17 cellular contexts compared by ENCODE assay signal in the genomic region with DNA sequence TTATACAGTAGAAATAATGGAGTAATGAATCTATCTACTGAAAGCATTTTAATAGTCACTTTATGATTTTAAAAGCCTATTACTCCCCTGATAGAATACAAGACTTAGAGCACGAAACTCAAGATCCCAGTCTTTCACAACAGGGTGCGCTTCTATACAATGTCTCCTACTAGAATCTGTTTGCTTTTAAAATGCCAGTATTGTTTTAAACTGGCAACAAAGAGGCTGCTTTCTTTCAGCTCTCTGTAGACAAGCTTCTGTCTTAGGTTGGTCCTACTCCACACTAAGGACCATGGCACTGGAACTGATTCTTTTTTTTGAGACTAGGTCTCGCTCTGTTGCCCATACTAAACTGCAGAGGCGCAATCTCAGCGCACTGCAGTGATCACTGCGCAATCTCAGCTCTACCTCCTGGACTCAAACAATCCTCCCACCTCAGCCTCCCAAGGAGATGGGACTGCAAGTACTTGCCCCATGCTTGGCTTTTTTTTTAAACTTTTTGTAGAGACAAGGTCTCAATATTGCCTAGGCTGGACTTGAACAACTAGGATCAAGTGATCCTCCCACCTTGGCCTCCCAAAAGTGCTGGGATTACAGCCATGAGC. TPM values are rescaled to one million over a fixed set of nuclear protein-coding genes. Genes with fewer than 3 reads are reported as not detected.
DNase-seq lines count a peak whose midpoint lies in the region; ATAC-seq, FAIRE-seq and TF ChIP-seq lines count a peak whose summit lies in the region.
"Had no signal": no experiment of that assay in that cellular context is flagged by ENCODE, and none has a peak within 500 bp of the region (broad histone marks: within the 10 kb centered on the region; RNA-seq: fewer than 3 reads in every experiment).

No MANE protein-coding gene starts in this region.

- BruUV-seq in HCT116 (replicated peaks; lab: Mats Ljungman, UMichigan) (no TSS peak), PC-3 (replicated peaks; lab: Mats Ljungman, UMichigan) (no TSS peak)

- H3K4me3 Mint-ChIP-seq in activated CD8-positive, alpha-beta memory T cell treated with anti-CD3 and anti-CD28 coated beads, Interleukin-2, amount 10 ng/mL, durations not matched to agents 7 days and 5 days, result no peak overlapping the region
- H3K4me3 Mint-ChIP-seq: activated CD4-positive, alpha-beta T cell treated with anti-CD3 and anti-CD28 coated beads, Interleukin-2, amount 10 ng/mL, durations not matched to agents 24 days and 14 days; stimulated activated memory B cell treated with anti-CD40 and anti-IgM and Interleukin-4, amounts not matched to agents 10 μg/mL and 1 μg/mL and 100 μg/mL, for 72 hours had no signal

- no peaks in the 10 kb centered on the region for H3K27me3 ChIP-seq in HCT116 (ENCODE audit: insufficient read depth, low read length)
- no peaks in the 10 kb centered on the region for H3K27me3 ChIP-seq in PC-3 (ENCODE audit: low read length)
- no peaks in the 10 kb centered on the region for H3K27me3 ChIP-seq in skeletal muscle tissue (ENCODE audit: control insufficient read depth in 3 of 3, insufficient read depth in 3 of 3, low read length in 3 of 3)
- H3K27me3 ChIP-seq: BLaER1 treated with 17β-estradiol and CSF1 and Interleukin-3, amounts not matched to agents 10 nM and 100 nM; SJCRH30 had no signal

- H4K20me1 ChIP-seq in HCT116 (ENCODE audit: insufficient read depth) (no peaks in the 10 kb centered on the region; the same call in 1 of the 2 replicates), PC-3 (ENCODE audit: low read length) (peaks cover 39% of the 10 kb centered on the region)

- intact Hi-C loops in HCT116 (cut with micrococcal nuclease) (no loop called here), PC-3 (cut with micrococcal nuclease) (no loop called here)

- peaks cover 38% of the 10 kb centered on the region for H3K4me1 Mint-ChIP-seq in activated CD8-positive, alpha-beta memory T cell treated with anti-CD3 and anti-CD28 coated beads, Interleukin-2, amount 10 ng/mL, durations not matched to agents 7 days and 5 days

- H2AFZ ChIP-seq in HCT116 (ENCODE audit: low read depth, low read length, poor library complexity, severe bottlenecking) (no peak overlapping the region), PC-3 (ENCODE audit: low read length) (no peak overlapping the region)

- TF ChIP-seq POLR2A in HCT116 (IDR thresholded peaks at IDR 0.05; ENCODE audit: borderline replicate concordance, extremely low read depth, insufficient read depth, insufficient read length), result no peak

- TF ChIP-seq CTCF in HCT116 (IDR thresholded peaks at IDR 0.05 in 2 of 3, conservative IDR thresholded peaks at IDR 0.05 in 1 of 3; ENCODE audit: borderline replicate concordance in 1 of 3, insufficient read depth in 1 of 3, low read depth in 2 of 3, low read length in 2 of 3) (no peak), PC-3 (conservative IDR thresholded peaks at IDR 0.05; ENCODE audit: low read depth, low read length) (no peak)

- no peak for FAIRE-seq in urothelium cell line (lab: Jason Lieb, UNC)
- FAIRE-seq: bronchial epithelial cell had no signal

- H3K36me3 Mint-ChIP-seq in activated CD8-positive, alpha-beta memory T cell treated with anti-CD3 and anti-CD28 coated beads, Interleukin-2, amount 10 ng/mL, durations not matched to agents 7 days and 5 days, result peaks cover 22% of the 10 kb centered on the region

- POLR2A ChIA-PET in HCT116 (lab: Charles Lee), result interaction anchor here (1.1 kb wide), 1 partner anchor 91 kb away, joined by 3 read pairs; no protein-coding TSS in a partner anchor
- POLR2A ChIA-PET in PC-3 (lab: Charles Lee; ENCODE audit: unreplicated experiment), result no interaction called here

- no peak overlapping the region for H3K27ac ChIP-seq in HCT116 (ENCODE audit: low read depth, low read length)
- no peak overlapping the region for H3K27ac ChIP-seq in PC-3 (ENCODE audit: low read length)
- peak overlapping the region; percentile 36 for H3K27ac ChIP-seq in skeletal muscle tissue (ENCODE audit: low read depth, low read length)
- H3K27ac ChIP-seq: BLaER1 treated with 17β-estradiol and CSF1 and Interleukin-3, amounts not matched to agents 10 nM and 100 nM; SJCRH30 had no signal

- DNase-seq in HCT116 (ENCODE audit: low read depth, low spot score), result no peak
- DNase-seq in PC-3, result no peak
- peak; percentile 75 for DNase-seq in globus pallidus (ENCODE audit: low spot score)
- no peak for DNase-seq in urothelium cell line (ENCODE audit: low spot score)
- no peak for DNase-seq in activated CD8-positive, alpha-beta memory T cell treated with anti-CD3 and anti-CD28 coated beads, Interleukin-2, amount 10 ng/mL, durations not matched to agents 7 days and 5 days
- DNase-seq: activated CD4-positive, alpha-beta T cell treated with anti-CD3 and anti-CD28 coated beads, Interleukin-2, amount 10 ng/mL, durations not matched to agents 24 days and 14 days; effector memory CD4-positive, alpha-beta T cell; NCI-H345 had no signal

- no peaks in the 10 kb centered on the region for H3K9me2 ChIP-seq in HCT116 (ENCODE audit: insufficient read depth)
- no peaks in the 10 kb centered on the region for H3K9me2 ChIP-seq in PC-3 (replicated peaks; ENCODE audit: low read length)

- H3K9ac ChIP-seq in HCT116 (ENCODE audit: low read length) (no peak overlapping the region), PC-3 (ENCODE audit: low read length) (no peak overlapping the region), skeletal muscle tissue (ENCODE audit: low read depth in 1 of 3, low read length in 3 of 3) (no peak overlapping the region)

- no peak overlapping the region for H3K4me3 ChIP-seq in HCT116 (replicated peaks in 1 of 2; ENCODE audit: low read depth in 1 of 2, low read length in 2 of 2)
- H3K4me3 ChIP-seq in PC-3 (ENCODE audit: low read length), result no peak overlapping the region
- no peak overlapping the region for H3K4me3 ChIP-seq in skeletal muscle tissue (ENCODE audit: low read length in 3 of 3)
- H3K4me3 ChIP-seq: BLaER1 treated with 17β-estradiol and CSF1 and Interleukin-3, amounts not matched to agents 10 nM and 100 nM; HAP-1; SJCRH30; skin epidermis had no signal

- RAD21 ChIA-PET in HCT116 (lab: Charles Lee; ENCODE audit: low non-redundant PET in 1 of 2, low total read pairs in 2 of 2, uncharacterized antibody in 2 of 2, unreplicated experiment in 2 of 2), result no interaction called here

- no peak for TF ChIP-seq RAD21 in HCT116 (IDR thresholded peaks at IDR 0.05; ENCODE audit: low read depth)

- 0 out of 4 replicates have a peak, but pooled peaks cover 0 to 5% of the 10 kb centered on the region in 2 experiments for H3K36me3 ChIP-seq in HCT116 (ENCODE audit: control insufficient read depth in 1 of 2, insufficient read depth in 2 of 2, low read length in 2 of 2)
- H3K36me3 ChIP-seq in PC-3 (ENCODE audit: low read depth, low read length), result peaks cover 6% of the 10 kb centered on the region; the same call in 1 of the 2 replicates
- peaks cover 0 to 10% (median 0%) of the 10 kb centered on the region in 3 donors for H3K36me3 ChIP-seq in skeletal muscle tissue (ENCODE audit: control insufficient read depth in 3 of 3, insufficient read depth in 3 of 3, low read length in 3 of 3)
- H3K36me3 ChIP-seq: HAP-1, SJCRH30 had no signal

- no peaks in the 10 kb centered on the region for H3K9me3 Mint-ChIP-seq in activated CD8-positive, alpha-beta memory T cell treated with anti-CD3 and anti-CD28 coated beads, Interleukin-2, amount 10 ng/mL, durations not matched to agents 7 days and 5 days (ENCODE audit: low read depth)
- H3K9me3 Mint-ChIP-seq: activated CD4-positive, alpha-beta T cell treated with anti-CD3 and anti-CD28 coated beads, Interleukin-2, amount 10 ng/mL, durations not matched to agents 24 days and 14 days; activated T-helper 2 cell treated with anti-CD3 and anti-CD28 coated beads, Interferon-gamma antibody, Interleukin-2, Interleukin-4, amounts not matched to agents 10 μg/mL and 5 μg/mL and 100 μg/mL, durations not matched to agents 14 hours and 24 hours and 36 hours; stimulated activated memory B cell treated with anti-CD40 and anti-IgM and Interleukin-4, amounts not matched to agents 10 μg/mL and 1 μg/mL and 100 μg/mL, for 72 hours had no signal

- CTCF ChIA-PET in HCT116 (lab: Charles Lee) (no interaction called here), PC-3 (lab: Charles Lee) (interaction anchor here (0.6 kb wide), 1 partner anchor 38 kb away, joined by 3 read pairs; no protein-coding TSS in a partner anchor)
- CTCF ChIA-PET in activated CD8-positive, alpha-beta memory T cell treated with anti-CD3 and anti-CD28 coated beads, Interleukin-2, amount 10 ng/mL, durations not matched to agents 7 days and 5 days (lab: Charles Lee), result interaction anchor here (1.2 to 3.1 kb wide), 3 partner anchors 15 to 61 kb away, joined by 3 to 14 read pairs (median 3); no protein-coding TSS in a partner anchor

- ATAC-seq in HCT116, result no peak
- no peak for ATAC-seq in PC-3
- ATAC-seq in HG03175 (IDR thresholded peaks at IDR 0.05; ENCODE audit: unreplicated experiment), result no peak
- no peak for ATAC-seq in activated CD8-positive, alpha-beta memory T cell treated with anti-CD3 and anti-CD28 coated beads, Interleukin-2, amount 10 ng/mL, durations not matched to agents 7 days and 5 days
- ATAC-seq: stimulated activated memory B cell treated with anti-CD40 and anti-IgM and Interleukin-4, amounts not matched to agents 10 μg/mL and 1 μg/mL and 100 μg/mL, for 72 hours had no signal

- H3K27ac Mint-ChIP-seq in activated CD8-positive, alpha-beta memory T cell treated with anti-CD3 and anti-CD28 coated beads, Interleukin-2, amount 10 ng/mL, durations not matched to agents 7 days and 5 days, result no peak overlapping the region
- H3K27ac Mint-ChIP-seq: activated CD4-positive, alpha-beta T cell treated with anti-CD3 and anti-CD28 coated beads, Interleukin-2, amount 10 ng/mL, durations not matched to agents 24 days and 14 days; activated T-helper 2 cell treated with anti-CD3 and anti-CD28 coated beads, Interferon-gamma antibody, Interleukin-2, Interleukin-4, amounts not matched to agents 10 μg/mL and 5 μg/mL and 100 μg/mL, durations not matched to agents 14 hours and 24 hours and 36 hours; stimulated activated memory B cell treated with anti-CD40 and anti-IgM and Interleukin-4, amounts not matched to agents 10 μg/mL and 1 μg/mL and 100 μg/mL, for 72 hours had no signal

- H3K27me3 Mint-ChIP-seq in activated CD8-positive, alpha-beta memory T cell treated with anti-CD3 and anti-CD28 coated beads, Interleukin-2, amount 10 ng/mL, durations not matched to agents 7 days and 5 days, result no peaks in the 10 kb centered on the region
- H3K27me3 Mint-ChIP-seq: activated CD4-positive, alpha-beta T cell treated with anti-CD3 and anti-CD28 coated beads, Interleukin-2, amount 10 ng/mL, durations not matched to agents 24 days and 14 days; stimulated activated memory B cell treated with anti-CD40 and anti-IgM and Interleukin-4, amounts not matched to agents 10 μg/mL and 1 μg/mL and 100 μg/mL, for 72 hours had no signal

- H3F3A ChIP-seq in PC-3 (ENCODE audit: low read length, unreplicated experiment), result peaks cover 8% of the 10 kb centered on the region

- H3K9me3 ChIP-seq in HCT116 (ENCODE audit: control insufficient read depth in 1 of 2, insufficient read depth in 1 of 2, low read depth in 1 of 2, low read length in 2 of 2), result no peaks in the 10 kb centered on the region
- H3K9me3 ChIP-seq in PC-3 (ENCODE audit: low read length), result no peaks in the 10 kb centered on the region
- H3K9me3 ChIP-seq in skeletal muscle tissue (ENCODE audit: control insufficient read depth in 3 of 3, low read length in 3 of 3), result no peaks in the 10 kb centered on the region
- H3K9me3 ChIP-seq: BLaER1 treated with 17β-estradiol and CSF1 and Interleukin-3, amounts not matched to agents 10 nM and 100 nM; HAP-1; SJCRH30 had no signal

- H3K4me2 ChIP-seq in HCT116 (ENCODE audit: low read length), result peak overlapping the region; percentile 35; the same call in 1 of the 2 replicates
- peak overlapping the region; percentile 42 for H3K4me2 ChIP-seq in PC-3 (ENCODE audit: low read length)

- H3K4me1 ChIP-seq in HCT116 (ENCODE audit: control insufficient read depth in 1 of 2, insufficient read depth in 2 of 2, low read length in 2 of 2) (peaks cover 26 to 32% of the 10 kb centered on the region in 2 experiments), PC-3 (ENCODE audit: insufficient read depth, low read length) (peaks cover 41% of the 10 kb centered on the region), skeletal muscle tissue (ENCODE audit: control insufficient read depth in 3 of 3, insufficient read depth in 3 of 3, low read length in 3 of 3) (peaks cover 28 to 54% (median 35%) of the 10 kb centered on the region in 3 donors)

- H3K79me2 ChIP-seq in HCT116 (ENCODE audit: insufficient read depth, low read length) (peaks cover 80% of the 10 kb centered on the region), PC-3 (ENCODE audit: low read length) (peaks cover 87% of the 10 kb centered on the region)

RNA-seq across cellular contexts. Expression of a gene that starts 4.8 kb away (rescaled TPM):
- total RNA-seq in HCT116 (2021; ENCODE audit: unreplicated experiment), result 98.1 TPM
- polyA plus RNA-seq in HCT116 (2012), result 79.1 and 82.5 TPM in 2 replicates
- total RNA-seq in PC-3 (2014; rRNA removed), result 122 and 139 TPM in 2 replicates
- 63.2 TPM for total RNA-seq in skeletal muscle tissue
- 100 to 1,000 TPM; 115 to 117 TPM for total RNA-seq in activated CD8-positive, alpha-beta memory T cell treated with anti-CD3 and anti-CD28 coated beads, Interleukin-2, amount 10 ng/mL, durations not matched to agents 7 days and 5 days

RNA-seq across cellular contexts. Expression of a gene that starts 27.4 kb away (rescaled TPM):
- total RNA-seq in HCT116 (2021; ENCODE audit: unreplicated experiment) (35.9 TPM), PC-3 (2014; rRNA removed) (63.2 and 65.4 TPM in 2 replicates), skeletal muscle tissue (30.3 TPM)
- polyA plus RNA-seq in HCT116 (2012), result 26.3 and 32.2 TPM in 2 replicates
- 10 to 100 TPM; 49.4 to 54.4 TPM for total RNA-seq in activated CD8-positive, alpha-beta memory T cell treated with anti-CD3 and anti-CD28 coated beads, Interleukin-2, amount 10 ng/mL, durations not matched to agents 7 days and 5 days

RNA-seq across cellular contexts. Expression of a gene that starts 52.3 kb away (rescaled TPM):
- total RNA-seq in HCT116 (2021; ENCODE audit: unreplicated experiment) (44.0 TPM), PC-3 (2014; rRNA removed) (90.3 and 128 TPM in 2 replicates), skeletal muscle tissue (26.1 TPM)
- 62.8 and 68.8 TPM in 2 replicates for polyA plus RNA-seq in HCT116 (2012)
- total RNA-seq in activated CD8-positive, alpha-beta memory T cell treated with anti-CD3 and anti-CD28 coated beads, Interleukin-2, amount 10 ng/mL, durations not matched to agents 7 days and 5 days, result 10 to 100 TPM; 36.0 to 43.2 TPM
